ENCODE assay signal across 22 cellular contexts in the genomic region with DNA sequence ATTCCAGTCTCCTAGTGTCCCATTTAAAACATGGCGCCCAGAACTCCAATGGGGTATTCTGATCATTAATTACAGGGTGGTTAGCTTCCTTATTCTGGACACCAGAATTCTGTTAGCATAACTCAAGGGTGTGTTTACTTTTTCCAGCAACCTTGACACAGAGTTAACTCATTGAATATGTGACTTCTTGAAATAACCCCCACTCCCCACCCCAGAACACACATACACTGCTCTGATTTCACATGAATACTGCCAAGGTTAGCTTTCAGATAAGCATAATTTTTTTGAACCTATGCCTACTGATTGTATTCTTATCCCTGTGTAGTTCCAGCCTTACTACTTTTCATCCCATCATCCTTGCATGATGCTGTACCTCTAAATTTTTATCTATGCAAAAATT.
DNase-seq lines count a peak whose midpoint lies in the region; ATAC-seq, FAIRE-seq and TF ChIP-seq lines count a peak whose summit lies in the region.
"Had no signal": no experiment of that assay in that cellular context is flagged by ENCODE, and none has a peak within 500 bp of the region (broad histone marks: within the 10 kb centered on the region; RNA-seq: fewer than 3 reads in every experiment).

No MANE protein-coding gene starts in this region.

- no peaks in the 10 kb centered on the region for H3K9me3 Mint-ChIP-seq in T-cell
- H3K9me3 Mint-ChIP-seq: CD4-positive, alpha-beta T cell; GM23338; H9 had no signal

- peaks cover 78% of the 10 kb centered on the region for H3K36me3 Mint-ChIP-seq in T-cell

- H3K4me2 ChIP-seq in HepG2 (ENCODE audit: low read depth, low read length) = no peak overlapping the region
- H3K4me2 ChIP-seq: BLaER1 treated with 17β-estradiol and CSF1 and Interleukin-3, amounts not matched to agents 10 nM and 100 nM had no signal

- H3K4me3 Mint-ChIP-seq in T-cell = no peak overlapping the region
- H3K4me3 Mint-ChIP-seq: CD14-positive monocyte; CD4-positive, alpha-beta T cell; GM23338; H9 had no signal

- H3K79me2 ChIP-seq in HepG2 (ENCODE audit: insufficient read depth, low read length) = no peaks in the 10 kb centered on the region

- no peak for TF ChIP-seq POLR2A in HepG2 (IDR thresholded peaks at IDR 0.05; ENCODE audit: insufficient read depth in 1 of 2, low read depth in 2 of 2, low read length in 2 of 2)
- TF ChIP-seq POLR2A in right lobe of liver (IDR thresholded peaks at IDR 0.05) = no peak
- no peak for TF ChIP-seq POLR2A in GM12891 (IDR thresholded peaks at IDR 0.05; ENCODE audit: low read depth, low read length)

- H3K4me3 ChIP-seq in HepG2 (replicated peaks in 1 of 3; ENCODE audit: insufficient read depth in 1 of 3, low read depth in 2 of 3, low read length in 3 of 3) (no peak overlapping the region), right lobe of liver (no peak overlapping the region)
- H3K4me3 ChIP-seq: BLaER1 treated with 17β-estradiol and CSF1 and Interleukin-3, amounts not matched to agents 10 nM and 100 nM; GM23338 had no signal

- no peak for FAIRE-seq in HepG2 (lab: Jason Lieb, UNC)
- peak; percentile 26 for FAIRE-seq in GM12891 (lab: Jason Lieb, UNC)
- FAIRE-seq: A204.1 had no signal

- H3K27ac ChIP-seq in HepG2 (ENCODE audit: extremely low read length, insufficient read depth, low read length) = no peak overlapping the region
- H3K27ac ChIP-seq in right lobe of liver = no peak overlapping the region
- H3K27ac ChIP-seq: 22Rv1; BLaER1 treated with 17β-estradiol and CSF1 and Interleukin-3, amounts not matched to agents 10 nM and 100 nM had no signal

- H3K9ac ChIP-seq in HepG2 (ENCODE audit: insufficient read depth, low read depth, low read length) = no peak overlapping the region
- H3K9ac ChIP-seq: BLaER1 treated with 17β-estradiol and CSF1 and Interleukin-3, amounts not matched to agents 10 nM and 100 nM had no signal

- H2AFZ ChIP-seq in HepG2 (ENCODE audit: low read length) = no peak overlapping the region
- H2AFZ ChIP-seq: GM23338 had no signal

- WGBS in HepG2 (ENCODE audit: low lambda C conversion rate) = 100% methylated on average over 1 of the region's 1 CpG
- WGBS in right lobe of liver (ENCODE audit: insufficient coverage, low coverage, low lambda C conversion rate, missing lambda C conversion rate) = no CpG with 5 or more reads among the region's 1 CpG

- H3K36me3 ChIP-seq in HepG2 (replicated peaks in 1 of 2; ENCODE audit: control insufficient read depth in 1 of 2, insufficient read depth in 2 of 2, low read length in 2 of 2) (peaks cover 0 to 2% of the 10 kb centered on the region in 2 experiments; a peak in 1 of 5 replicates), right lobe of liver (peaks cover 0 to 27% (median 3%) of the 10 kb centered on the region in 4 donors)
- H3K36me3 ChIP-seq: BE2C had no signal

- in situ Hi-C loops in HepG2 (cut with HindIII; ENCODE audit: extremely low pct_ligation_motif_present, low pct_unique_long_range_greater_than_20kb) = no loop called here

- H3K9me3 ChIP-seq in HepG2 (ENCODE audit: low read length) (no peaks in the 10 kb centered on the region), right lobe of liver (no peaks in the 10 kb centered on the region)
- H3K9me3 ChIP-seq: BE2C had no signal

- H3K27ac Mint-ChIP-seq in T-cell = peak overlapping the region; percentile 13 to 49
- H3K27ac Mint-ChIP-seq: CD14-positive monocyte; CD4-positive, alpha-beta T cell; GM23338; H9 had no signal

- BruUV-seq in HepG2 (replicated peaks; lab: Mats Ljungman, UMichigan) = no TSS peak

- DNase-seq in NCI-H146 (lab: John Stamatoyannopoulos, UW) = peak; percentile 10
- DNase-seq in NCI-H146 treated with DMSO at 0.1 percent for 48 hours (lab: John Stamatoyannopoulos, UW; ENCODE audit: unreplicated experiment) = no peak
- no peak for DNase-seq in HepG2 (ENCODE audit: low spot score)
- DNase-seq in right lobe of liver = no peak
- no peak for DNase-seq in GM12891 (ENCODE audit: insufficient read length, low spot score)
- no peak for DNase-seq in T-cell
- no peak for DNase-seq in cardiac septum (ENCODE audit: low spot score)
- DNase-seq: BE2C; Calu3; CD4-positive, alpha-beta T cell; COR-L47; DMS53; DMS79 treated with DMSO at 0.1 percent for 48 hours; GF-D8; H9 had no signal

- no peaks in the 10 kb centered on the region for H3K27me3 Mint-ChIP-seq in T-cell
- H3K27me3 Mint-ChIP-seq: CD4-positive, alpha-beta T cell had no signal

- TF ChIP-seq EP300 in HepG2 (IDR thresholded peaks at IDR 0.05; ENCODE audit: low read depth in 2 of 2, low read length in 2 of 2) (no peak), HepG2 (CRISPR knock-in tag; IDR thresholded peaks at IDR 0.05; ENCODE audit: borderline replicate concordance) (no peak)

- no peak for TF ChIP-seq RAD21 in HepG2 (CRISPR knock-in tag; IDR thresholded peaks at IDR 0.05)

- POLR2A ChIA-PET in HepG2 (lab: Yijun Ruan, JAX) = no interaction called here
- POLR2A ChIA-PET in T-cell (lab: Charles Lee) = no interaction called here

- no peaks in the 10 kb centered on the region for H4K20me1 ChIP-seq in HepG2 (ENCODE audit: insufficient read depth, low read length)

- H3K4me1 Mint-ChIP-seq in T-cell = peaks cover 31 to 45% (median 33%) of the 10 kb centered on the region in 3 donors

- TF ChIP-seq CTCF in HepG2 (CRISPR knock-in tag; IDR thresholded peaks at IDR 0.05) (no peak), right lobe of liver (IDR thresholded peaks at IDR 0.05) (no peak)

- H3K27me3 ChIP-seq in HepG2 (ENCODE audit: control insufficient read depth in 1 of 2, insufficient read depth in 2 of 2, low read length in 2 of 2) (no peaks in the 10 kb centered on the region), right lobe of liver (no peaks in the 10 kb centered on the region)
- H3K27me3 ChIP-seq: BE2C had no signal

- ATAC-seq in HepG2 (no peak), right lobe of liver (no peak), T-cell (replicated peaks in 1 of 4) (no peak), GM21360 (IDR thresholded peaks at IDR 0.05; ENCODE audit: unreplicated experiment) (no peak)
- ATAC-seq: GM23338, HCT116 had no signal

- intact Hi-C loops in HepG2 (cut with micrococcal nuclease; ENCODE audit: unreplicated experiment) = no loop called here
- intact Hi-C loops in right lobe of liver (cut with DNase I) = no loop called here
- intact Hi-C loops in cardiac septum (cut with DNase I) = loop anchor here (10.0 kb wide), 1 partner anchor 459 kb away; a partner anchor contains a TSS

- CTCF ChIA-PET in HepG2 (lab: Yijun Ruan, JAX; ENCODE audit: low intra/inter-chr PET ratio, low total read pairs) = no interaction called here
- CTCF ChIA-PET in T-cell (lab: Charles Lee) = interaction anchor here in 1 of 2 donors (0.6 kb wide), 1 partner anchor 38 kb away, joined by 3 read pairs; no protein-coding TSS in a partner anchor

- peaks cover 9% of the 10 kb centered on the region for H3K4me1 ChIP-seq in HepG2 (ENCODE audit: insufficient read depth, low read length)
- no peaks in the 10 kb centered on the region for H3K4me1 ChIP-seq in right lobe of liver
- H3K4me1 ChIP-seq: BE2C had no signal

TF ChIP-seq in GM12891, 5 proteins besides CTCF, POLR2A, EP300 and RAD21:
- no peak for TF ChIP-seq POLR2AphosphoS5 (IDR thresholded peaks at IDR 0.05; ENCODE audit: low read depth, low read length)
- TF ChIP-seq SPI1 (IDR thresholded peaks at IDR 0.05; ENCODE audit: low read depth, low read length) = no peak
- no peak for TF ChIP-seq PAX5 (IDR thresholded peaks at IDR 0.05; ENCODE audit: insufficient read depth, low read length, severe bottlenecking)
- no peak for TF ChIP-seq POU2F2 (IDR thresholded peaks at IDR 0.05; ENCODE audit: low read depth, low read length)
- TF ChIP-seq TAF1 (IDR thresholded peaks at IDR 0.05; ENCODE audit: low read depth, low read length) = no peak
